ENCODE assay signal across 1 cellular context in the genomic region with DNA sequence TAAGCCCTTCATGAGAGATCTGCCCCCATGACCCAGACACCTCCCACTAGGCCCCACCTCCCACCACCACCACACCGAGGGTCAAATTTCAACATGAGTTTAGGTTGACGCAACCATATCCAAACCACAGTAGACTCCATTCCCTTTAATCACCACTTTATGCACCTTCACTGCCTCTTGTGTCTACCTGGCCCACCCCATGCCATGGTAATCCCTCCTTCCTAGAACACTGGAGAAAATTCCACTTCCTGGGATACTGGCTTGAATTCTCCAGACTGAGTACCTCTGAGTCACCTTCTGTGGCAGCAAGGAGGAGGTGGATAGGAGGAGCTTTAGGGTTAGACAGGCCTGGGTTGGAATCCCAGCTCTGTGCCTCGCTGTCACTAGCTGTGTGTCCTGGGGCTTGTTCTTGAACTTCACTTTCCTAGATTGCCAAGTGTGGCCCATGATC.
TF ChIP-seq lines count a peak whose summit lies in the region.

No MANE protein-coding gene starts in this region.

TF ChIP-seq in HepG2, 621 proteins besides CTCF, POLR2A, EP300 and RAD21:
- TF ChIP-seq, protein P1, sequence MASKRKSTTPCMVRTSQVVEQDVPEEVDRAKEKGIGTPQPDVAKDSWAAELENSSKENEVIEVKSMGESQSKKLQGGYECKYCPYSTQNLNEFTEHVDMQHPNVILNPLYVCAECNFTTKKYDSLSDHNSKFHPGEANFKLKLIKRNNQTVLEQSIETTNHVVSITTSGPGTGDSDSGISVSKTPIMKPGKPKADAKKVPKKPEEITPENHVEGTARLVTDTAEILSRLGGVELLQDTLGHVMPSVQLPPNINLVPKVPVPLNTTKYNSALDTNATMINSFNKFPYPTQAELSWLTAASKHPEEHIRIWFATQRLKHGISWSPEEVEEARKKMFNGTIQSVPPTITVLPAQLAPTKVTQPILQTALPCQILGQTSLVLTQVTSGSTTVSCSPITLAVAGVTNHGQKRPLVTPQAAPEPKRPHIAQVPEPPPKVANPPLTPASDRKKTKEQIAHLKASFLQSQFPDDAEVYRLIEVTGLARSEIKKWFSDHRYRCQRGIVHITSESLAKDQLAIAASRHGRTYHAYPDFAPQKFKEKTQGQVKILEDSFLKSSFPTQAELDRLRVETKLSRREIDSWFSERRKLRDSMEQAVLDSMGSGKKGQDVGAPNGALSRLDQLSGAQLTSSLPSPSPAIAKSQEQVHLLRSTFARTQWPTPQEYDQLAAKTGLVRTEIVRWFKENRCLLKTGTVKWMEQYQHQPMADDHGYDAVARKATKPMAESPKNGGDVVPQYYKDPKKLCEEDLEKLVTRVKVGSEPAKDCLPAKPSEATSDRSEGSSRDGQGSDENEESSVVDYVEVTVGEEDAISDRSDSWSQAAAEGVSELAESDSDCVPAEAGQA (IDR thresholded peaks at IDR 0.05; ENCODE audit: low read depth) = no peak
- TF ChIP-seq, protein P1 (CRISPR knock-in tag; IDR thresholded peaks at IDR 0.05; ENCODE audit: borderline replicate concordance) = no peak
- TF ChIP-seq CREM (IDR thresholded peaks at IDR 0.05) (no peak), CREM (CRISPR knock-in tag; IDR thresholded peaks at IDR 0.05) (no peak), ZNF644 (CRISPR knock-in tag; IDR thresholded peaks at IDR 0.05; ENCODE audit: low read depth) (no peak), CEBPB (IDR thresholded peaks at IDR 0.05; ENCODE audit: borderline replicate concordance, low read depth, low read length) (peak; percentile 26; the same call in 1 of the 2 replicates)
